10 cellular contexts compared by ENCODE assay signal in genomic region chrX:32448320-32448719, GRCh38.
A peak's percentile ranks its signal among the peaks of the same experiment; 100 is the strongest.
DNase-seq lines count a peak whose midpoint lies in the region; ATAC-seq, FAIRE-seq and TF ChIP-seq lines count a peak whose summit lies in the region.
"Had no signal": no experiment of that assay in that cellular context is flagged by ENCODE, and none has a peak within 500 bp of the region (broad histone marks: within the 10 kb centered on the region; RNA-seq: fewer than 3 reads in every experiment).

No MANE protein-coding gene starts in this region.

- H3K56ac ChIP-seq in H9 (ENCODE audit: insufficient read length, low read depth, low read length), result no peak overlapping the region

- H3K14ac ChIP-seq in H9 (ENCODE audit: insufficient read depth, low read length), result no peak overlapping the region

- H2AK5ac ChIP-seq in H9 (ENCODE audit: insufficient read length, low read length), result no peak overlapping the region

- TF ChIP-seq CTCF in H9 (conservative IDR thresholded peaks at IDR 0.05) (no peak), thyroid gland (IDR thresholded peaks at IDR 0.05) (no peak)

- ATAC-seq in GM18502 (IDR thresholded peaks at IDR 0.05; ENCODE audit: poor library complexity, unreplicated experiment) (peak; percentile 99), GM21528 (IDR thresholded peaks at IDR 0.05; ENCODE audit: low FRiP score, unreplicated experiment) (peak; percentile 99)
- ATAC-seq: K562 had no signal

- H3K79me1 ChIP-seq in H9 (ENCODE audit: insufficient read depth, low read depth, low read length, poor library complexity, severe bottlenecking), result no peaks in the 10 kb centered on the region

- H2BK12ac ChIP-seq in H9 (ENCODE audit: insufficient read length, low read depth, low read length), result no peak overlapping the region

- no peak for TF ChIP-seq POLR2A in thyroid gland (IDR thresholded peaks at IDR 0.05)
- no peak for TF ChIP-seq POLR2A in H54 (IDR thresholded peaks at IDR 0.05; ENCODE audit: low read depth, low read length)

- no peak overlapping the region for H3K4me2 ChIP-seq in H9 (ENCODE audit: insufficient read depth, insufficient read length, low read length)

- H2BK5ac ChIP-seq in H9 (ENCODE audit: insufficient read length, low read length), result no peak overlapping the region

- H3K9me3 Mint-ChIP-seq in IgD-negative memory B cell, result peaks cover 2 to 6% (median 3%) of the 10 kb centered on the region in 3 donors
- H3K9me3 Mint-ChIP-seq in H9, result peaks cover 37 to 50% of the 10 kb centered on the region in 2 experiments

- H3K18ac ChIP-seq in H9 (ENCODE audit: insufficient read length, low read depth, low read length), result no peak overlapping the region

- no peaks in the 10 kb centered on the region for H3K23me2 ChIP-seq in H9 (ENCODE audit: insufficient read length, low read depth, low read length, poor library complexity, severe bottlenecking)

- H3K27ac Mint-ChIP-seq in IgD-negative memory B cell, result peak overlapping the region; percentile 9 to 77 (median 51)
- H3K27ac Mint-ChIP-seq in H9, result no peak overlapping the region

- H4K5ac ChIP-seq in H9 (ENCODE audit: insufficient read length, low read depth, low read length), result no peak overlapping the region

- WGBS in H9 (ENCODE audit: extremely low coverage, insufficient read length, low lambda C conversion rate), result no CpG with 5 or more reads among the region's 1 CpG
- 71 to 88% methylated on average over 1 of the region's 1 CpG for WGBS in thyroid gland, 2 donors

- no peak overlapping the region for H2AFZ ChIP-seq in H9 (ENCODE audit: low read length)

- no peak overlapping the region for H3K9ac ChIP-seq in H9 (ENCODE audit: extremely low read depth, insufficient read length, low read length)

- H4K8ac ChIP-seq in H9 (replicated peaks; ENCODE audit: insufficient read length, low read depth, low read length), result no peak overlapping the region

- no peak overlapping the region for H3T11ph ChIP-seq in H9 (ENCODE audit: low read length)

- DNase-seq in H9 (no peak), thyroid gland (no peak), H54 (ENCODE audit: insufficient read length, low spot score) (no peak)
- no peak for DNase-seq in activated effector memory CD4-positive, alpha-beta T cell treated with Interleukin-2 at 50 U/mL for 16 hours

- no peaks in the 10 kb centered on the region for H3K9me3 ChIP-seq in H9 (ENCODE audit: control insufficient read depth, low read depth, low read length)
- no peaks in the 10 kb centered on the region for H3K9me3 ChIP-seq in thyroid gland

- no peaks in the 10 kb centered on the region for H3K36me3 ChIP-seq in thyroid gland

- no peak overlapping the region for H3K4me3 ChIP-seq in thyroid gland (replicated peaks in 1 of 3)
- H3K4me3 ChIP-seq: K562 had no signal

- H3K27me3 Mint-ChIP-seq in IgD-negative memory B cell (peaks cover 2% of the 10 kb centered on the region), H9 (ENCODE audit: low read depth) (no peaks in the 10 kb centered on the region)

- H2BK15ac ChIP-seq in H9 (ENCODE audit: low read depth, low read length), result no peak overlapping the region

- no peaks in the 10 kb centered on the region for H3K79me2 ChIP-seq in H9 (ENCODE audit: insufficient read depth, low read length)

- H3K4me1 ChIP-seq in H9 (ENCODE audit: insufficient read depth, low read length), result no peaks in the 10 kb centered on the region
- no peaks in the 10 kb centered on the region for H3K4me1 ChIP-seq in thyroid gland

- H2BK20ac ChIP-seq in H9 (ENCODE audit: low read depth, low read length, poor library complexity, severe bottlenecking), result no peak overlapping the region

- no peak overlapping the region for H3K23ac ChIP-seq in H9 (ENCODE audit: insufficient read length, low read depth, low read length)

- peak overlapping the region in 2 of 4 donors; percentile 28 to 86 for H3K4me3 Mint-ChIP-seq in IgD-negative memory B cell
- H3K4me3 Mint-ChIP-seq in H9, result no peak overlapping the region

- H3K36me3 Mint-ChIP-seq in IgD-negative memory B cell (no peaks in the 10 kb centered on the region), H9 (ENCODE audit: insufficient read depth in 1 of 3, low read depth in 3 of 3) (no peaks in the 10 kb centered on the region)

- intact Hi-C loops in thyroid gland (cut with DNase I), result no loop called here

- H2BK120ac ChIP-seq in H9 (ENCODE audit: low read depth, low read length, poor library complexity, severe bottlenecking), result no peak overlapping the region

- no peaks in the 10 kb centered on the region for H4K20me1 ChIP-seq in H9 (ENCODE audit: control insufficient read depth, insufficient read depth, insufficient read length)

- H3K27me3 ChIP-seq in H9 (ENCODE audit: insufficient read depth, low read length), result no peaks in the 10 kb centered on the region
- no peaks in the 10 kb centered on the region for H3K27me3 ChIP-seq in thyroid gland

- no peak overlapping the region for H4K91ac ChIP-seq in H9 (ENCODE audit: insufficient read length, low read depth, low read length)

- FAIRE-seq in colon (lab: Jason Lieb, UNC) (peak; percentile 57), H54 (lab: Jason Lieb, UNC) (no peak)
- FAIRE-seq: K562 had no signal

- H3K4me1 Mint-ChIP-seq in IgD-negative memory B cell, result peaks cover 28 to 46% (median 42%) of the 10 kb centered on the region in 3 donors
- H3K4me1 Mint-ChIP-seq in H9, result no peaks in the 10 kb centered on the region

- H3K27ac ChIP-seq in H9 (ENCODE audit: insufficient read length, low read depth, low read length), result no peak overlapping the region
- no peak overlapping the region for H3K27ac ChIP-seq in thyroid gland
- H3K27ac ChIP-seq: epithelial cell of prostate had no signal

- H3K4ac ChIP-seq in H9 (ENCODE audit: low read depth, low read length), result no peak overlapping the region

Comparison
In these comparisons a context has a peak if more than half of its experiments do, and no peak if none do; other contexts are left out.
1. H3K27ac Mint-ChIP-seq: peak in IgD-negative memory B cell (3 of 3); none in H9 (0 of 3).